Comparison of ENCODE assay signal across 12 cellular contexts in the genomic region with DNA sequence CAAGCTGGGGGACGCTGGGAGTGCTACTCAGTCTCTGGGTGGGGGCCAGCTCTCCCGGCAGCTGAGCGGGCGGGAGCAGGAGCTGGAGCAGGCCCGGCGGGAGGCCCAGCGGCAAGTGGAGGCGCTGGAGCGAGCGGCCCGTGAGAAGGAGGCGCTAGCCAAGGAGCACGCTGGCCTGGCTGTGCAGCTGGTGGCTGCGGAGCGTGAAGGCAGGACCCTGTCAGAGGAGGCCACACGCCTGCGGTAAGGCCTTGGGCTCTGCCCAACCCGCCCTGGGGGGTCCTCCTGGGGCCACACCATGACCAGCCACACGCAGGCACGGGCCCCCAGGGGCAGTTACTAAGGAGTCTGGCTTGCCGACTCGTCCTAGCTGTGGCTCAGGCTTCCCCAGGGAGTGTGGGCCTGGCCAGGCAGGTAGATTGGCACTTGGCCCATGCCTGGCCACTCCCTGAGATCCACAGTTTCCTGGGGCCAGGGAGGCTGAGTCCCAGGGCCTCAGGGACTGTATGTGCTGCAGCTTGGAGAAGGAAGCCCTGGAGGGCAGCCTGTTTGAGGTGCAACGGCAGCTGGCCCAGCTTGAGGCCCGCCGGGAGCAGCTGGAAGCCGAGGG. TPM values are rescaled to one million over a fixed set of nuclear protein-coding genes. Genes with fewer than 3 reads are reported as not detected.
DNase-seq lines count a peak whose midpoint lies in the region; ATAC-seq and TF ChIP-seq lines count a peak whose summit lies in the region.
"Not testable (repeated sequence)": the region's sequence is repeated elsewhere in the genome, so short reads cannot be mapped to it uniquely, and the experiment has no call there.
"Had no signal": no experiment of that assay in that cellular context is flagged by ENCODE, and none has a peak within 500 bp of the region (broad histone marks: within the 10 kb centered on the region; RNA-seq: fewer than 3 reads in every experiment).

No MANE protein-coding gene starts in this region.

- not testable (repeated sequence) for H3K4me3 Mint-ChIP-seq in stimulated activated memory B cell treated with anti-CD40 and anti-IgM and Interleukin-4, amounts not matched to agents 10 μg/mL and 1 μg/mL and 100 μg/mL, for 72 hours

- TF ChIP-seq POLR2A in breast epithelium (IDR thresholded peaks at IDR 0.05), result not testable (repeated sequence)

- not testable (repeated sequence) for H3K36me3 ChIP-seq in breast epithelium
- H3K36me3 ChIP-seq in lung (ENCODE audit: control insufficient read depth in 2 of 2, insufficient read depth in 2 of 2, low read length in 2 of 2), result peaks cover 0 to 15% of the 10 kb centered on the region in 2 donors

- H3K4me1 ChIP-seq in breast epithelium; lung (ENCODE audit: control insufficient read depth in 2 of 2, insufficient read depth in 2 of 2, low read length in 2 of 2): not testable (repeated sequence)

- DNase-seq in LNCaP clone FGC (ENCODE audit: low read depth), result peak; percentile 54
- DNase-seq in NCI-H226, result peak; percentile 22
- DNase-seq in RWPE1 (ENCODE audit: low spot score), result peak; percentile 93
- peak; percentile 68 to 84 for DNase-seq in breast epithelium (ENCODE audit: low spot score in 2 of 2)
- peak; percentile 74 for DNase-seq in iPS-NIHi11 (ENCODE audit: low spot score)
- DNase-seq in lung (ENCODE audit: low spot score), result peak; percentile 40

- H3K27me3 Mint-ChIP-seq in stimulated activated memory B cell treated with anti-CD40 and anti-IgM and Interleukin-4, amounts not matched to agents 10 μg/mL and 1 μg/mL and 100 μg/mL, for 72 hours, result not testable (repeated sequence)

- not testable (repeated sequence) for H3K36me3 Mint-ChIP-seq in stimulated activated memory B cell treated with anti-CD40 and anti-IgM and Interleukin-4, amounts not matched to agents 10 μg/mL and 1 μg/mL and 100 μg/mL, for 72 hours

- H3K27ac ChIP-seq in C4-2B (peak overlapping the region; percentile 81), RWPE1 (peak overlapping the region; percentile 98), breast epithelium (peak overlapping the region; percentile 68 to 76)
- not testable (repeated sequence) for H3K27ac ChIP-seq in lung (ENCODE audit: low read depth in 1 of 2, low read length in 1 of 2)

- H3K9me3 Mint-ChIP-seq in stimulated activated memory B cell treated with anti-CD40 and anti-IgM and Interleukin-4, amounts not matched to agents 10 μg/mL and 1 μg/mL and 100 μg/mL, for 72 hours, result not testable (repeated sequence)

- not testable (repeated sequence) for H3K27ac Mint-ChIP-seq in stimulated activated memory B cell treated with anti-CD40 and anti-IgM and Interleukin-4, amounts not matched to agents 10 μg/mL and 1 μg/mL and 100 μg/mL, for 72 hours

- peaks cover 16% of the 10 kb centered on the region for H3K4me1 Mint-ChIP-seq in stimulated activated memory B cell treated with anti-CD40 and anti-IgM and Interleukin-4, amounts not matched to agents 10 μg/mL and 1 μg/mL and 100 μg/mL, for 72 hours

- not testable (repeated sequence) for H3K27me3 ChIP-seq in breast epithelium; lung (ENCODE audit: control insufficient read depth, insufficient read depth)

- not testable (repeated sequence) for H3K9me3 ChIP-seq in breast epithelium; lung (ENCODE audit: control insufficient read depth in 2 of 2, insufficient read depth in 1 of 2, low read length in 1 of 2)

- not testable (repeated sequence) for ATAC-seq in lung (ENCODE audit: insufficient read depth, low FRiP score)
- ATAC-seq in stimulated activated memory B cell treated with anti-CD40 and anti-IgM and Interleukin-4, amounts not matched to agents 10 μg/mL and 1 μg/mL and 100 μg/mL, for 72 hours, result peak; percentile 18

- H3K4me3 ChIP-seq in LNCaP clone FGC (ENCODE audit: low read depth, low read length); breast epithelium; lung: not testable (repeated sequence)

- TF ChIP-seq CTCF in C4-2B (conservative IDR thresholded peaks at IDR 0.05); LNCaP clone FGC (IDR thresholded peaks at IDR 0.05; ENCODE audit: control insufficient read depth, extremely low read depth, insufficient read depth); RWPE1 (conservative IDR thresholded peaks at IDR 0.05; ENCODE audit: low read depth); breast epithelium (IDR thresholded peaks at IDR 0.05); lung (IDR thresholded peaks at IDR 0.05; ENCODE audit: control extremely low read depth, extremely low read depth): not testable (repeated sequence)

- CTCF ChIA-PET in RWPE1 (lab: Yijun Ruan, JAX), result interaction anchor here (0.5 to 2.5 kb wide), 4 partner anchors 12 to 173 kb away, joined by 3 to 5 read pairs (median 3); no protein-coding TSS in a partner anchor

- 90 to 91% methylated on average over 26 of the region's 26 CpGs for WGBS in lung, 2 donors

- intact Hi-C loops in breast epithelium (cut with DNase I; ENCODE audit: low total_unique reads), result not testable (repeated sequence)

- POLR2A ChIA-PET in RWPE1 (lab: Yijun Ruan, JAX; ENCODE audit: low non-redundant PET), result not testable (repeated sequence)

RNA-seq across cellular contexts. Expression of a gene that starts 26.7 kb away (rescaled TPM):
- total RNA-seq in breast epithelium (10 to 100 TPM; 15.5 to 43.9 (median 24.7) TPM), lung (10 to 100 TPM; 31.5 to 42.2 TPM)
- polyA plus RNA-seq in lung, result 10 to 100 TPM; 14.9 to 25.4 TPM

RNA-seq across cellular contexts. Expression of a gene that starts 32.0 kb away (rescaled TPM):
- 10 to 100 TPM in 2 of 3 donors, 1 to 10 TPM in 1; 4.5 to 40.2 (median 10.8) TPM for total RNA-seq in breast epithelium
- total RNA-seq in lung, result 10 to 100 TPM; 13.3 to 28.5 TPM
- 10 to 100 TPM in 1 of 2 donors, 1 to 10 TPM in 1; 7.4 to 11.6 TPM for polyA plus RNA-seq in lung
- total RNA-seq: CD8-positive, alpha-beta T cell; naive thymus-derived CD8-positive, alpha-beta T cell had no signal

RNA-seq across cellular contexts. Expression of a gene that starts 52.6 kb away (rescaled TPM):
- total RNA-seq in breast epithelium (under 1 TPM; under 0.01 TPM), lung (1,000 to 10,000 TPM in 1 of 2 donors, under 1 TPM in 1; under 0.01 to 3,134 TPM)
- not detected for polyA plus RNA-seq in lung
- polyA plus RNA-seq: AG04450, sigmoid colon had no signal

Comparison
In these comparisons a context has a peak if more than half of its experiments do, and no peak if none do; other contexts are left out.
1. DNase-seq: peak in every context shown above with its lines; median percentile 93 in RWPE1; 76 in breast epithelium; 74 in iPS-NIHi11; 54 in LNCaP clone FGC; 40 in lung; 22 in NCI-H226.